16 cellular contexts compared by ENCODE assay signal in the genomic region with DNA sequence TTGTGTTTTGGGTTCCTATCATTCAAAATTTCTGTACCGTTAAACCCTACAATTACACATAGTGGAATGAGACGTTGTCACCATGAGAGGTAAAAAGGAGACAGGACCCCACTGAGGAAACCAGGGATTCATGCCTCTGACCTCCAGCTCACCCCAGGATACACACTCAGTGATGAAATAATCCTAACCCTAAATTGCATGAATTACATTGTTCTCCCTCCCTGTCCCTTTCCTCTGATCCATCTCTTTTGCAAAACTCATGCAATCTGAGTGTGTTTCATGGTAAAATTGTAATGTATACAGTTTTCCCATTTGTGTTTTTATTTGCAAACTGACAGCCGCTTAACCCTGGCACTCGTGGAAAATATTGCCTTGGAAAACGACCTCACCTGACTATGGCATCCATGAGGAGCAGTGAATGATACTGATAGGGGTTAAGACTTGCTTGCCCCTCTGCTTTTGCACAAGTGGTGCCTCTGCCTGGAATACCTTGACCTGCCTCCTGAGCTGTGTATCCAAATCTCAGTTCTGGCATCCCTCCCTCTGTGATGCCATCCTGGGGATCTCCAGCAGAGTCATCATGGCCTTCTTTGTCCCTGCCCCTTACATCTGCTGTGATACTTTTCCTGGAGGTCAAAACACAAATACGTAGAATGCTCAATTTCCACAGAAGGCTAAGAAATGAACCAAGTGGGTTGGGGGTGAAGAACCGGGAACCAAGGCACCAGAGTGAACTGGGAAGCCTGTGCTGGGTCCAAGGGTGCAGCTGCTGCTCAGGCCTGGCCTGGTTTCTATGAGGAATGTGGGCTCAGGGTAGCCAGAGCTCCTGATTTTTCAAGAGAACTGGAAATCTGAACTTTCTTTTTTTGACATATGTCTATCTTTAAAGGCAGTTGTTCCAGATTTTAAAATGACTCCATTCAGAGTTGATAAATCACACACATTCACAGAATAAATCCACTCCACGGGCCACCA.
DNase-seq lines count a peak whose midpoint lies in the region; ATAC-seq, FAIRE-seq and TF ChIP-seq lines count a peak whose summit lies in the region.
"Had no signal": no experiment of that assay in that cellular context is flagged by ENCODE, and none has a peak within 500 bp of the region (broad histone marks: within the 10 kb centered on the region; RNA-seq: fewer than 3 reads in every experiment).

No MANE protein-coding gene starts in this region.

- peak overlapping the region in 1 of 2 experiments; percentile 95; a peak in 2 of 4 replicates for H3K27ac ChIP-seq in SK-N-SH (ENCODE audit: low read depth in 2 of 2, low read length in 1 of 2)

- no peak overlapping the region for H3K4me3 ChIP-seq in SK-N-SH (ENCODE audit: low read depth in 2 of 2, low read length in 1 of 2)

- no peak for TF ChIP-seq POLR2A in H54 (IDR thresholded peaks at IDR 0.05; ENCODE audit: low read depth, low read length)

- CTCF ChIA-PET in SK-N-SH (lab: Yijun Ruan, JAX), result no interaction called here

- H3K4me1 Mint-ChIP-seq in type B pancreatic cell (ENCODE audit: unreplicated experiment), result peaks cover 22% of the 10 kb centered on the region
- H3K4me1 Mint-ChIP-seq: activated naive CD8-positive, alpha-beta T cell treated with anti-CD3 and anti-CD28 coated beads, Interleukin-2, amount 50 U/mL, for 24 hours had no signal

- H3K9me3 Mint-ChIP-seq in type B pancreatic cell, result no peaks in the 10 kb centered on the region
- H3K9me3 Mint-ChIP-seq: activated naive CD8-positive, alpha-beta T cell treated with anti-CD3 and anti-CD28 coated beads, Interleukin-2, amount 50 U/mL, for 24 hours; CD4-positive, alpha-beta T cell; T-helper 2 cell treated with Interferon-gamma antibody and Interleukin-4, amounts not matched to agents 5 μg/mL and 100 μg/mL, for 36 hours had no signal

- no peaks in the 10 kb centered on the region for H3K36me3 Mint-ChIP-seq in type B pancreatic cell

- no peaks in the 10 kb centered on the region for H3K27me3 ChIP-seq in SK-N-SH (ENCODE audit: insufficient read depth)

- H4K20me1 ChIP-seq in SK-N-SH (ENCODE audit: insufficient read depth), result no peaks in the 10 kb centered on the region

- H3K27ac Mint-ChIP-seq in type B pancreatic cell, result peak overlapping the region; percentile 41
- H3K27ac Mint-ChIP-seq: activated naive CD8-positive, alpha-beta T cell treated with anti-CD3 and anti-CD28 coated beads, Interleukin-2, amount 50 U/mL, for 24 hours; CD4-positive, alpha-beta T cell; T-helper 2 cell treated with Interferon-gamma antibody and Interleukin-4, amounts not matched to agents 5 μg/mL and 100 μg/mL, for 36 hours had no signal

- POLR2A ChIA-PET in SK-N-SH (lab: Yijun Ruan, JAX), result no interaction called here

- no peaks in the 10 kb centered on the region for H3K9me3 ChIP-seq in SK-N-SH

- peak overlapping the region; percentile 88 for H2AFZ ChIP-seq in SK-N-SH (ENCODE audit: low read depth)

- TF ChIP-seq EP300 in SK-N-SH (IDR thresholded peaks at IDR 0.05; ENCODE audit: borderline replicate concordance in 1 of 2, low read depth in 1 of 2, low read length in 1 of 2), result no peak

- no peaks in the 10 kb centered on the region for H3K79me2 ChIP-seq in SK-N-SH (ENCODE audit: insufficient read depth)

- WGBS in SK-N-SH (ENCODE audit: low lambda C conversion rate), result 56% methylated on average over 8 of the region's 8 CpGs

- no peaks in the 10 kb centered on the region for H3K36me3 ChIP-seq in SK-N-SH (replicated peaks in 1 of 2; ENCODE audit: control insufficient read depth in 1 of 2, insufficient read depth in 2 of 2, low read length in 1 of 2)

- H3K9me2 ChIP-seq in SK-N-SH, result no peaks in the 10 kb centered on the region

- peaks cover 0 to 14% of the 10 kb centered on the region in 2 experiments; a peak in 1 of 4 replicates for H3K4me1 ChIP-seq in SK-N-SH (ENCODE audit: control insufficient read depth in 1 of 2, insufficient read depth in 2 of 2, low read depth in 1 of 2, low read length in 1 of 2)

- peak overlapping the region; percentile 74; the same call in 1 of the 2 replicates for H3K9ac ChIP-seq in SK-N-SH

- TF ChIP-seq RAD21 in SK-N-SH (IDR thresholded peaks at IDR 0.05; ENCODE audit: low read length), result no peak

- H3K27me3 Mint-ChIP-seq in type B pancreatic cell, result no peaks in the 10 kb centered on the region
- H3K27me3 Mint-ChIP-seq: activated naive CD8-positive, alpha-beta T cell treated with anti-CD3 and anti-CD28 coated beads, Interleukin-2, amount 50 U/mL, for 24 hours; CD4-positive, alpha-beta T cell had no signal

- peak; percentile 26 for DNase-seq in H54 (ENCODE audit: insufficient read length, low spot score)
- no peak for DNase-seq in SK-N-SH
- peak; percentile 22 for DNase-seq in foreskin melanocyte
- no peak for DNase-seq in type B pancreatic cell (ENCODE audit: extremely low spot score, unreplicated experiment)
- DNase-seq in AG08396 (ENCODE audit: low spot score), result no peak
- DNase-seq: activated naive CD8-positive, alpha-beta T cell treated with anti-CD3 and anti-CD28 coated beads, Interleukin-2, amount 50 U/mL, for 24 hours; activated T-cell treated with anti-CD3 and anti-CD28 coated beads, Interleukin-2, amount 50 U/mL, for 1 hour; CD4-positive, alpha-beta T cell; NCI-H2029 treated with DMSO at 0.1 percent for 48 hours; NCI-H82; stimulated activated naive CD8-positive, alpha-beta T cell treated with anti-CD3 and anti-CD28 coated beads, Interleukin-15, Interleukin-2, amounts not matched to agents 100 U/mL and 50 U/mL, for 24 hours had no signal

- H3K4me2 ChIP-seq in SK-N-SH, result peak overlapping the region; percentile 65

- peaks cover 31% of the 10 kb centered on the region for H3F3A ChIP-seq in SK-N-SH (replicated peaks; ENCODE audit: insufficient read depth)

- TF ChIP-seq CTCF in SK-N-SH (IDR thresholded peaks at IDR 0.05), result 0 out of 2 replicates have a peak, but pooled peaks have one; percentile 11
- TF ChIP-seq CTCF in type B pancreatic cell (conservative IDR thresholded peaks at IDR 0.05), result no peak

- ATAC-seq in HG02678 (IDR thresholded peaks at IDR 0.05; ENCODE audit: unreplicated experiment) (no peak), GM19324 (IDR thresholded peaks at IDR 0.05; ENCODE audit: low FRiP score, unreplicated experiment) (no peak)
- ATAC-seq: activated naive CD8-positive, alpha-beta T cell treated with anti-CD3 and anti-CD28 coated beads, Interleukin-2, amount 50 U/mL, for 24 hours; Right ventricle myocardium inferior; stimulated activated naive CD8-positive, alpha-beta T cell treated with anti-CD3 and anti-CD28 coated beads, Interleukin-15, Interleukin-2, amounts not matched to agents 100 U/mL and 50 U/mL, for 24 hours had no signal

- no peak for FAIRE-seq in H54 (lab: Jason Lieb, UNC)
- FAIRE-seq: islet of Langerhans had no signal

- H3K4me3 Mint-ChIP-seq in type B pancreatic cell, result no peak overlapping the region
- H3K4me3 Mint-ChIP-seq: activated naive CD8-positive, alpha-beta T cell treated with anti-CD3 and anti-CD28 coated beads, Interleukin-2, amount 50 U/mL, for 24 hours; CD4-positive, alpha-beta T cell; T-helper 2 cell treated with Interferon-gamma antibody and Interleukin-4, amounts not matched to agents 5 μg/mL and 100 μg/mL, for 36 hours had no signal

TF ChIP-seq in SK-N-SH, 30 proteins besides CTCF, POLR2A, EP300 and RAD21:
- TF ChIP-seq CHD2 (IDR thresholded peaks at IDR 0.05; ENCODE audit: low read length, partially characterized antibody), result no peak
- no peak for TF ChIP-seq JUND (IDR thresholded peaks at IDR 0.05)
TF ChIP-seq in SK-N-SH: peak in this region for 0.

Comparison
In these comparisons a context has a peak if more than half of its experiments do, and no peak if none do; other contexts are left out.
1. DNase-seq: peak in H54 (single experiment) and foreskin melanocyte (single experiment); none in SK-N-SH (single experiment), type B pancreatic cell (single experiment) and AG08396 (single experiment).